In the genomic region with DNA sequence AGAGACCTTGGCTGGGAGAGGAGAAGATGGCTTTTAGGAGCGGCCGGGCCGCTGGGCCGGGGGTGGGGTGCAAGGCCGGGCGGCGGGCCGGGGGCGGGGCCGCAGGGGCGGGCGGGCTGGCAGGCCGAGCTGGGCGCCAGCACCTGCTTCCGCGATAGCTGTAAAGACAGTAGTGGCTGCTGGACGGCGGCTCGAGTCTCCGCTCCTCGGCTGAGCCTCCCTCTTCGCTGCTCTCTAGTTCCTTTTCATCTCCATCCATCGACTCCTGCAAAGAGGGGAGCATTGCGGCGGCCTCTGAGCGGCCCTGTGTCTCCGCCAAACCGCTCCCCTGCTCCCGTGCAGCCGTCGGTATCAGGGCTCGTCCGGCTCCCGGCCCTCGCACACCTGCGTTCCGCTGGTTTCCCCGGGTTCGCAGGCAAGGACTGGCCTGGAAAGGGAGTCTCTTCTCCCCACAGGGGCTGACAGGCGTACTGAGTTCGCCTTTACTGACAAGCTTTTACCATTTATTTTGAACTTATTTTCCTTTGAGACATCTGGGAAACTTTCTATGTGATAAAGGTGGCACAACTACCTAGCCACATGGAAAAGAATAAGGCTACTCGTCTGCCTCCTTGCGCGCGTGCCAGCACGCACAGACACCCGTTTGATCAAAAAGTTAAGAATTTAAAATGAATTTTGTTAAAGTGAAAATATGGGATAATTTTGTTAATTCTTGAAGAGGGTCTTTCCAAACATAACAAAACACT, we compare ENCODE assay signal across 8 cellular contexts. TPM values are rescaled to one million over a fixed set of nuclear protein-coding genes. Genes with fewer than 3 reads are reported as not detected.
DNase-seq lines count a peak whose midpoint lies in the region; ATAC-seq and TF ChIP-seq lines count a peak whose summit lies in the region.

A gene with protein sequence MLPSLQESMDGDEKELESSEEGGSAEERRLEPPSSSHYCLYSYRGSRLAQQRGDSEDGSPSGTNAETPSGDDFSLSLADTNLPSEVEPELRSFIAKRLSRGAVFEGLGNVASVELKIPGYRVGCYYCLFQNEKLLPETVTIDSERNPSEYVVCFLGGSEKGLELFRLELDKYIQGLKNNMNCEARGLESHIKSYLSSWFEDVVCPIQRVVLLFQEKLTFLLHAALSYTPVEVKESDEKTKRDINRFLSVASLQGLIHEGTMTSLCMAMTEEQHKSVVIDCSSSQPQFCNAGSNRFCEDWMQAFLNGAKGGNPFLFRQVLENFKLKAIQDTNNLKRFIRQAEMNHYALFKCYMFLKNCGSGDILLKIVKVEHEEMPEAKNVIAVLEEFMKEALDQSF (minus strand): TSS at position 317 of the 746 bp plus-strand sequence. CDS start 34 bp downstream, at position 283.

- H3K27me3 Mint-ChIP-seq in neural progenitor cell (ENCODE audit: insufficient read depth, low read depth), result peaks cover 9% of the 10 kb centered on the region

- H3K4me1 Mint-ChIP-seq in neural progenitor cell, result peaks cover 19% of the 10 kb centered on the region

- in situ Hi-C loops in KBM-7 (cut with MboI; ENCODE audit: low pct_unique_long_range_greater_than_20kb, low sequenced_read_pairs), result no loop called here

- peak within 1 kb of the TSS; percentile 93 for H3K4me3 Mint-ChIP-seq in neural progenitor cell

- H3K27ac ChIP-seq in SJSA1 (no peak within 1 kb of the TSS), neural progenitor cell (peak within 1 kb of the TSS; percentile 55), stomach smooth muscle (ENCODE audit: low read length) (peak within 1 kb of the TSS; percentile 75)

- H3K4me1 ChIP-seq in SJSA1 (replicated peaks) (peaks cover 6% of the 10 kb centered on the region), neural progenitor cell (peaks cover 4% of the 10 kb centered on the region), stomach smooth muscle (ENCODE audit: control insufficient read depth, insufficient read depth, low read length) (peaks cover 14% of the 10 kb centered on the region)

- H3K36me3 ChIP-seq in SJSA1 (peaks cover 12% of the 10 kb centered on the region), neural progenitor cell (no peaks in the 10 kb centered on the region), stomach smooth muscle (ENCODE audit: control insufficient read depth in 2 of 2, insufficient read depth in 2 of 2, low read length in 2 of 2) (peaks cover 4 to 5% of the 10 kb centered on the region in 2 donors)

- TF ChIP-seq CTCF in neural progenitor cell (IDR thresholded peaks at IDR 0.05), result no peak

- H3K9me3 ChIP-seq in SJSA1 (replicated peaks) (no peaks in the 10 kb centered on the region), neural progenitor cell (ENCODE audit: low read depth) (no peaks in the 10 kb centered on the region), stomach smooth muscle (ENCODE audit: control insufficient read depth in 2 of 2, low read length in 2 of 2) (no peaks in the 10 kb centered on the region)

- H4K20me1 ChIP-seq in neural progenitor cell (ENCODE audit: low read depth), result no peaks in the 10 kb centered on the region

- H3K4me3 ChIP-seq in SJSA1 (peak within 1 kb of the TSS; percentile 51), neural progenitor cell (peak within 1 kb of the TSS; percentile 73), stomach smooth muscle (ENCODE audit: low read length in 2 of 2) (peak within 1 kb of the TSS; percentile 79 to 85)

- peaks cover 6% of the 10 kb centered on the region for H3K36me3 Mint-ChIP-seq in neural progenitor cell

- peak within 1 kb of the TSS; percentile 100 for H3K4me2 ChIP-seq in neural progenitor cell

- H2AFZ ChIP-seq in neural progenitor cell (replicated peaks), result peak within 1 kb of the TSS; percentile 92

- ATAC-seq in GM21529 (IDR thresholded peaks at IDR 0.05; ENCODE audit: unreplicated experiment), result peak; percentile 81

- no peaks in the 10 kb centered on the region for H3K27me3 ChIP-seq in SJSA1 (replicated peaks)
- no peaks in the 10 kb centered on the region for H3K27me3 ChIP-seq in neural progenitor cell
- no peaks in the 10 kb centered on the region for H3K27me3 ChIP-seq in stomach smooth muscle (ENCODE audit: control insufficient read depth in 1 of 2, insufficient read depth in 2 of 2, low read length in 2 of 2)

- H3K9ac ChIP-seq in neural progenitor cell (peak within 1 kb of the TSS; percentile 82), stomach smooth muscle (ENCODE audit: low read length in 2 of 2) (peak within 1 kb of the TSS; percentile 88 to 91)

- DNase-seq in DMS153 (lab: John Stamatoyannopoulos, UW) (peak; percentile 11), KBM-7 (peak; percentile 85), SJSA1 (ENCODE audit: low read depth in 1 of 2, low spot score in 2 of 2) (peak; percentile 72 to 77), activated gamma-delta T cell treated with Interleukin-2 at 50 U/mL for 16 hours (peak; percentile 74), foreskin melanocyte (peak; percentile 61), neural progenitor cell (ENCODE audit: low spot score) (peak; percentile 84)

- H3K9me3 Mint-ChIP-seq in neural progenitor cell, result no peaks in the 10 kb centered on the region

- H3K79me2 ChIP-seq in neural progenitor cell (ENCODE audit: low read depth), result peaks cover 10% of the 10 kb centered on the region

- peaks cover 22% of the 10 kb centered on the region for H3F3A ChIP-seq in neural progenitor cell (ENCODE audit: low read depth)

- peak within 1 kb of the TSS; percentile 85 for H3K27ac Mint-ChIP-seq in neural progenitor cell

RNA-seq across cellular contexts. Expression of the gene that starts here (rescaled TPM):
- total RNA-seq in SJSA1 (2014; rRNA removed; shearing (Covaris generic)), result 16.5 and 35.6 TPM in 2 replicates
- 38.2 and 57.4 TPM in 2 replicates for total RNA-seq in neural progenitor cell (ENCODE audit: low replicate concordance)

Comparison
In these comparisons a context has a peak if more than half of its experiments do, and no peak if none do; other contexts are left out.
1. DNase-seq: peak in every context shown above with its lines; median percentile 85 in KBM-7; 84 in neural progenitor cell; 74 in SJSA1; 74 in activated gamma-delta T cell treated with Interleukin-2 at 50 U/mL for 16 hours; 61 in foreskin melanocyte; 11 in DMS153.